8 cellular contexts compared by ENCODE assay signal in the genomic region with DNA sequence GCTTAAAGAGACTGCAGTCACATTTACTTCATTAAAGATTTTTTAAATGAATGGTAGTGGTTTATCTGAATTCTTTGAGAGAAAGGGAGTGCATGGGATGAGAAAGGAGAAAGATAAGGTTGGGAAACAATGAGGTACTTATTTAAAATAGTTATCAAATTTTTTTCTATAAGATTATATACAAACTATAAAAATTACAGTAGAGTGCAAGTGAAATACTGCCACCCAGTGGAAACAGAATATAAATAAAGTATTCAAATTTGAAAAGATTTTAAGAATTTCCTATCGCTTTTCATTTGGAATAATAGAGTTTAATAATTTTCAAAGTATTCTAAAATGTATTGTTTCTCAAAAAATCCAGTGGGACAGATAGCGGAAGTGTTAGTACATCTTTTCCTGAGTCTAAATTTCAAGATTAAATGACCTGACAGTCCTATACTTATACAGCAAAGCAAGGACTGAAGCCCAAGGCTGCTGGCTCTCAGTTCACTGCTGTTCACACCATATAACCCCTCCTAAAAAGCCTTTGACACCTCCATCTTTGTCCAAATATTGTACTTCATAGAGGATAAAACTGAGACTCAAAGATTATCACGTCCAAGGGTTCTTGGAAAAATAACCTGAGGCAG. TPM values are rescaled to one million over a fixed set of nuclear protein-coding genes. Genes with fewer than 3 reads are reported as not detected.
DNase-seq lines count a peak whose midpoint lies in the region; ATAC-seq and TF ChIP-seq lines count a peak whose summit lies in the region.

No MANE protein-coding gene starts in this region.

- H3K27me3 ChIP-seq in ACC112 (ENCODE audit: insufficient read depth, low read length) (no peaks in the 10 kb centered on the region), gastroesophageal sphincter (no peaks in the 10 kb centered on the region)

- TF ChIP-seq CTCF in GM12872 (IDR thresholded peaks at IDR 0.05; ENCODE audit: insufficient read depth, low read depth, low read length), result peak; percentile 13; the same call in 1 of the 3 replicates
- TF ChIP-seq CTCF in gastroesophageal sphincter (IDR thresholded peaks at IDR 0.05), result peak in 3 of 4 experiments; percentile 9 to 48 (median 37)

- no peaks in the 10 kb centered on the region for H3K9me3 ChIP-seq in gastroesophageal sphincter

- no peaks in the 10 kb centered on the region for H3K79me2 ChIP-seq in ACC112 (ENCODE audit: control insufficient read depth, insufficient read depth, low read length, unreplicated experiment)

- H3K4me1 ChIP-seq in ACC112 (ENCODE audit: control insufficient read depth, insufficient read depth, low read length, unreplicated experiment) (peaks cover 35% of the 10 kb centered on the region), gastroesophageal sphincter (peaks cover 0 to 16% (median 0%) of the 10 kb centered on the region in 3 donors)

- TF ChIP-seq EP300 in gastroesophageal sphincter (IDR thresholded peaks at IDR 0.05), result no peak

- DNase-seq in RPMI8226 (peak; percentile 4), midbrain (lab: John Stamatoyannopoulos, UW) (no peak), NCI-H187 (lab: John Stamatoyannopoulos, UW) (no peak)
- no peak for DNase-seq in activated CD8-positive, alpha-beta memory T cell treated with anti-CD3 and anti-CD28 coated beads, Interleukin-2, amount 50 U/mL, for 48 hours
- no peak for DNase-seq in activated CD8-positive, alpha-beta memory T cell treated with anti-CD3 and anti-CD28 coated beads for 24 hours

- H2AFZ ChIP-seq in ACC112 (ENCODE audit: low read length, unreplicated experiment), result peak overlapping the region; percentile 8

- H3K4me3 ChIP-seq in ACC112 (ENCODE audit: low read depth, low read length), result no peak overlapping the region
- no peak overlapping the region for H3K4me3 ChIP-seq in gastroesophageal sphincter

- no peaks in the 10 kb centered on the region for H3K36me3 ChIP-seq in ACC112 (ENCODE audit: insufficient read depth, low read length)
- H3K36me3 ChIP-seq in gastroesophageal sphincter, result peaks cover 0 to 8% of the 10 kb centered on the region in 2 donors

- WGBS in gastroesophageal sphincter (ENCODE audit: low coverage in 1 of 2), 2 donors, result 23 to 39% methylated on average over 3 of the region's 3 CpGs

- H3K27ac ChIP-seq in ACC112 (ENCODE audit: low read depth, low read length) (peak overlapping the region; percentile 1; the same call in 1 of the 2 replicates), gastroesophageal sphincter (no peak overlapping the region)

- ATAC-seq in gastroesophageal sphincter, result no peak

- no peak for TF ChIP-seq POLR2A in gastroesophageal sphincter (IDR thresholded peaks at IDR 0.05)

RNA-seq across cellular contexts. Expression of a gene that starts 31.1 kb away (rescaled TPM):
- total RNA-seq in gastroesophageal sphincter, result 10 to 100 TPM; 53.7 to 83.7 (median 77.1) TPM
